In the genomic region with DNA sequence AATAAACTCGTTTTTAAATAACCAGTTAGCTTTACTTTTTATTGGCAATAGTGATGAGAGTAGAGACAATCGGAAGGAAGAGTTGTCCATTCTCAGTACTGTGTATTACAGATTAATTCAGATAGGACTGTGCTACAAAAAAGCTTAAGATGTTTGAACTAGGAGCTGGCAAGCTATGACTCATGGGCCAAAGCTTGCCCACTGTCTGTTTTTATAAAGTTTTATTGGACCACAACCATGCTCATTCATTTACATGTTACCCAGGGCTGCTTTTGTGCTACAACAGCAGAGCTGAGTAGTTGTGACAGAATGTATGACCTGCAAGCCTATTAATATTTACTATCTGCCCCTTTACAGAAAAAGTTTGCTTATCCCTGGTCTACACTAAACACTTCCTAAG, we compare ENCODE assay signal across 22 cellular contexts. TPM values are rescaled to one million over a fixed set of nuclear protein-coding genes. Genes with fewer than 3 reads are reported as not detected.
A peak's percentile ranks its signal among the peaks of the same experiment; 100 is the strongest.
DNase-seq lines count a peak whose midpoint lies in the region; ATAC-seq and TF ChIP-seq lines count a peak whose summit lies in the region.
"Had no signal": no experiment of that assay in that cellular context is flagged by ENCODE, and none has a peak within 500 bp of the region (broad histone marks: within the 10 kb centered on the region; RNA-seq: fewer than 3 reads in every experiment).

No MANE protein-coding gene starts in this region.

- H3K27ac Mint-ChIP-seq in CD14-positive monocyte, result peak overlapping the region in 6 of 7 donors; percentile 46 to 90 (median 84)
- H3K27ac Mint-ChIP-seq: stimulated activated naive CD8-positive, alpha-beta T cell treated with anti-CD3 and anti-CD28 coated beads, Interleukin-15, Interleukin-2, amounts not matched to agents 100 ng/mL and 50 ng/mL, for 24 hours had no signal

- H3K4me1 ChIP-seq in PC-3 (ENCODE audit: insufficient read depth, low read length), result peaks cover 24% of the 10 kb centered on the region
- H3K4me1 ChIP-seq: gastrocnemius medialis had no signal

- intact Hi-C loops in CD14-positive monocyte (cut with micrococcal nuclease), result loop anchor here in 1 of 2 donors (10.0 kb wide), 1 partner anchor 45 kb away; no protein-coding TSS in a partner anchor
- intact Hi-C loops in PC-3 (cut with micrococcal nuclease), result loop anchor here (10.0 kb wide), 1 partner anchor 55 kb away; no protein-coding TSS in a partner anchor

- POLR2A ChIA-PET in PC-3 (lab: Charles Lee; ENCODE audit: unreplicated experiment), result no interaction called here

- H3K9me3 Mint-ChIP-seq in CD14-positive monocyte, result no peaks in the 10 kb centered on the region
- H3K9me3 Mint-ChIP-seq: stimulated activated naive CD8-positive, alpha-beta T cell treated with anti-CD3 and anti-CD28 coated beads, Interleukin-15, Interleukin-2, amounts not matched to agents 100 ng/mL and 50 ng/mL, for 24 hours had no signal

- H3K9me3 ChIP-seq in PC-3 (ENCODE audit: low read length), result no peaks in the 10 kb centered on the region
- H3K9me3 ChIP-seq: gastrocnemius medialis, lower lobe of right lung, transverse colon had no signal

- TF ChIP-seq CTCF in CD14-positive monocyte (IDR thresholded peaks at IDR 0.05) (no peak), PC-3 (conservative IDR thresholded peaks at IDR 0.05; ENCODE audit: low read depth, low read length) (no peak), brain microvascular endothelial cell (IDR thresholded peaks at IDR 0.05; ENCODE audit: low read depth, low read length, missing control alignments) (no peak)

- H3K4me2 ChIP-seq in PC-3 (ENCODE audit: low read length), result peak overlapping the region; percentile 0; the same call in 1 of the 2 replicates

- CTCF ChIA-PET in PC-3 (lab: Charles Lee), result interaction anchor here (0.6 to 1.0 kb wide), 2 partner anchors 41 to 57 kb away, joined by 4 to 7 read pairs; no protein-coding TSS in a partner anchor

- in situ Hi-C loops in brain microvascular endothelial cell (cut with HindIII; ENCODE audit: low pct_ligation_motif_present, low sequenced_read_pairs), result no loop called here

- DNase-seq in CD14-positive monocyte (ENCODE audit: low spot score) (no peak), ELR (ENCODE audit: low read depth) (peak; percentile 73), PC-3 (peak; percentile 82), brain microvascular endothelial cell (peak; percentile 21), SW480 (ENCODE audit: low spot score) (no peak), H4 (ENCODE audit: low spot score) (no peak), NCI-H2227 (lab: John Stamatoyannopoulos, UW; ENCODE audit: unreplicated experiment) (no peak)
- DNase-seq in activated CD4-positive, alpha-beta T cell treated with anti-CD3 and anti-CD28 coated beads for 1 hour, result no peak
- DNase-seq: activated CD4-positive, alpha-beta T cell treated with anti-CD3 and anti-CD28 coated beads, Interleukin-2, amount 50 U/mL, for 1 hour; central memory CD4-positive, alpha-beta T cell; gastrocnemius medialis; islet precursor cell; KG1; lower lobe of right lung; NCI-H1105 treated with DMSO at 0.1 percent for 48 hours; NCI-H524 treated with DMSO at 0.1 percent for 48 hours; SHP77; small intestine; stimulated activated CD4-positive, alpha-beta T cell treated with anti-CD3 and anti-CD28 coated beads, Interleukin-2, amount 100 ng/mL, for 48 hours; T-helper 1 cell; transverse colon had no signal

- no peak overlapping the region for H3K9ac ChIP-seq in PC-3 (ENCODE audit: low read length)

- H3K27ac ChIP-seq in PC-3 (ENCODE audit: low read length), result no peak overlapping the region
- H3K27ac ChIP-seq in brain microvascular endothelial cell, result no peak overlapping the region
- H3K27ac ChIP-seq: gastrocnemius medialis, lower lobe of right lung, transverse colon had no signal

- no peak overlapping the region for H3K4me3 ChIP-seq in PC-3 (ENCODE audit: low read length)
- H3K4me3 ChIP-seq in brain microvascular endothelial cell (ENCODE audit: low read depth, low read length), result no peak overlapping the region
- H3K4me3 ChIP-seq: gastrocnemius medialis, lower lobe of right lung, transverse colon had no signal

- H3K27me3 Mint-ChIP-seq in CD14-positive monocyte (ENCODE audit: low read depth in 3 of 3), result peaks cover 0 to 2% (median 0%) of the 10 kb centered on the region in 3 donors
- H3K27me3 Mint-ChIP-seq: stimulated activated naive CD8-positive, alpha-beta T cell treated with anti-CD3 and anti-CD28 coated beads, Interleukin-15, Interleukin-2, amounts not matched to agents 100 ng/mL and 50 ng/mL, for 24 hours had no signal

- no peak overlapping the region for H3K4me3 Mint-ChIP-seq in CD14-positive monocyte
- H3K4me3 Mint-ChIP-seq: stimulated activated naive CD8-positive, alpha-beta T cell treated with anti-CD3 and anti-CD28 coated beads, Interleukin-15, Interleukin-2, amounts not matched to agents 100 ng/mL and 50 ng/mL, for 24 hours had no signal

- peaks cover 89 to 90% of the 10 kb centered on the region in 2 donors for H3K36me3 Mint-ChIP-seq in CD14-positive monocyte

- H2AFZ ChIP-seq in PC-3 (ENCODE audit: low read length), result no peak overlapping the region

- BruUV-seq in PC-3 (replicated peaks; lab: Mats Ljungman, UMichigan), result no TSS peak

- ATAC-seq in PC-3, result peak; percentile 82
- ATAC-seq: gastrocnemius medialis, lower lobe of right lung had no signal

- no peaks in the 10 kb centered on the region for H3K9me2 ChIP-seq in PC-3 (replicated peaks; ENCODE audit: low read length)

- H3K36me3 ChIP-seq in PC-3 (ENCODE audit: low read depth, low read length), result peaks cover 42% of the 10 kb centered on the region
- peaks cover 26% of the 10 kb centered on the region for H3K36me3 ChIP-seq in brain microvascular endothelial cell (replicated peaks)

- H3F3A ChIP-seq in PC-3 (ENCODE audit: low read length, unreplicated experiment), result no peaks in the 10 kb centered on the region

- no peaks in the 10 kb centered on the region for H3K79me2 ChIP-seq in PC-3 (ENCODE audit: low read length)

- no peaks in the 10 kb centered on the region for H4K20me1 ChIP-seq in PC-3 (ENCODE audit: low read length)

- peaks cover 68% of the 10 kb centered on the region for H3K4me1 Mint-ChIP-seq in CD14-positive monocyte

- H3K27me3 ChIP-seq in PC-3 (ENCODE audit: low read length) (no peaks in the 10 kb centered on the region), brain microvascular endothelial cell (replicated peaks) (no peaks in the 10 kb centered on the region)
- H3K27me3 ChIP-seq: gastrocnemius medialis, transverse colon had no signal

RNA-seq across cellular contexts. Expression of a gene that starts 19.4 kb away (rescaled TPM):
- polyA plus RNA-seq in CD14-positive monocyte, result 100 to 1,000 TPM; 203 to 274 TPM
- 55.1 TPM in 2 replicates for total RNA-seq in PC-3 (2014; rRNA removed)
- 88.8 and 98.0 TPM in 2 replicates for total RNA-seq in H4 (2014; rRNA removed; shearing (Covaris generic))

Comparison
In these comparisons a context has a peak if more than half of its experiments do, and no peak if none do; other contexts are left out.
1. DNase-seq: peak in ELR (single experiment), PC-3 (single experiment) and brain microvascular endothelial cell (single experiment); none in CD14-positive monocyte (single experiment), SW480 (single experiment), H4 (single experiment), activated CD4-positive, alpha-beta T cell treated with anti-CD3 and anti-CD28 coated beads for 1 hour (single experiment) and NCI-H2227 (single experiment).